Comparison of ENCODE assay signal across 21 cellular contexts in the genomic region with DNA sequence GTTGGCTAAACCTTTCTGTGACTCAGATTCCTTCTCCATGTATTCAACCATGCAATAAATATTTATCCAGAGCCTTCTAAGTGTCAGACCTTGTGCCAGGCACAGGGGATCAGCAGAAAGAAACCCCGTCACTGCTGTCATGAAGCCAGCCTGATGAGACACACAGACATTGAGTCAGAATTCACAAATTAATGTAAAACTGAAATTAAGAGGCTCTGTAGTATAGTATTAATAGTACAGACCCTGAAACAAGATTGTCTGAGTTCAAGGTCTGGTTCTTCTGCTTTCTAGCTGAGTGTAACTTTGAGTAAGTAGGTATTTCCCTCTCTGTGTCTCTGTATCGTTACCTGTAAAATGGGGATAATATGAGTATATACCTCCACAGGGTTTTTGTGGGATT. TPM values are rescaled to one million over a fixed set of nuclear protein-coding genes. Genes with fewer than 3 reads are reported as not detected.
A peak's percentile ranks its signal among the peaks of the same experiment; 100 is the strongest.
DNase-seq lines count a peak whose midpoint lies in the region; ATAC-seq and TF ChIP-seq lines count a peak whose summit lies in the region.
"Had no signal": no experiment of that assay in that cellular context is flagged by ENCODE, and none has a peak within 500 bp of the region (broad histone marks: within the 10 kb centered on the region; RNA-seq: fewer than 3 reads in every experiment).

No MANE protein-coding gene starts in this region.

- no peaks in the 10 kb centered on the region for H3K9me3 Mint-ChIP-seq in glutamatergic neuron (ENCODE audit: unreplicated experiment)

- H3K4me3 ChIP-seq in fibroblast of mammary gland (ENCODE audit: control insufficient read depth, low read depth, low read length): no peak overlapping the region
- H3K4me3 ChIP-seq: gastrocnemius medialis, lower lobe of right lung had no signal

- no peaks in the 10 kb centered on the region for H3K27me3 Mint-ChIP-seq in glutamatergic neuron (ENCODE audit: unreplicated experiment)
- H3K27me3 Mint-ChIP-seq: progenitor cell of endocrine pancreas had no signal

- ATAC-seq in GM18520 (IDR thresholded peaks at IDR 0.05; ENCODE audit: unreplicated experiment) (peak; percentile 84), GM19463 (IDR thresholded peaks at IDR 0.05; ENCODE audit: unreplicated experiment) (peak; percentile 83), HG03159 (IDR thresholded peaks at IDR 0.05; ENCODE audit: unreplicated experiment) (peak; percentile 72)
- ATAC-seq: gastrocnemius medialis; HCT116; lower lobe of right lung; naive thymus-derived CD4-positive, alpha-beta T cell; PC-3 had no signal

- no peaks in the 10 kb centered on the region for H3K4me1 Mint-ChIP-seq in glutamatergic neuron (ENCODE audit: low read depth, unreplicated experiment)

- TF ChIP-seq CTCF in fibroblast of mammary gland (conservative IDR thresholded peaks at IDR 0.05; ENCODE audit: control insufficient read depth, insufficient read depth, low read depth, low read length) (no peak), glutamatergic neuron (IDR thresholded peaks at IDR 0.05; ENCODE audit: partially characterized antibody, unreplicated experiment) (no peak)

- no peaks in the 10 kb centered on the region for H3K36me3 Mint-ChIP-seq in glutamatergic neuron (ENCODE audit: unreplicated experiment)

- H3K4me3 Mint-ChIP-seq in glutamatergic neuron (ENCODE audit: unreplicated experiment): no peak overlapping the region
- H3K4me3 Mint-ChIP-seq: naive thymus-derived CD4-positive, alpha-beta T cell had no signal

- H3K27ac Mint-ChIP-seq in glutamatergic neuron (ENCODE audit: unreplicated experiment): no peak overlapping the region
- H3K27ac Mint-ChIP-seq: naive thymus-derived CD4-positive, alpha-beta T cell; progenitor cell of endocrine pancreas had no signal

- DNase-seq in fibroblast of mammary gland (ENCODE audit: low read depth): peak; percentile 49
- DNase-seq in foreskin melanocyte: no peak
- DNase-seq in activated CD4-positive, alpha-beta T cell treated with anti-CD3 and anti-CD28 coated beads, Interleukin-2, amount 50 U/mL, for 48 hours: no peak
- no peak for DNase-seq in NCI-H446 (lab: John Stamatoyannopoulos, UW)
- DNase-seq in glutamatergic neuron: no peak
- DNase-seq: activated CD4-positive, alpha-beta T cell treated with anti-CD3 and anti-CD28 coated beads, Interleukin-2, amount 50 U/mL, for 4 hours; anterior cingulate cortex; COR-L47; EL; gastrocnemius medialis; lower lobe of right lung; naive thymus-derived CD4-positive, alpha-beta T cell; NCI-H2029 treated with DMSO at 0.1 percent for 48 hours; NCI-H526; PC-3; SK-N-SH had no signal

RNA-seq across cellular contexts. Expression of gene ME3, which starts 46.9 kb away (rescaled TPM):
- 12.4 TPM for total RNA-seq in glutamatergic neuron (ENCODE audit: unreplicated experiment)
